In the genomic region with DNA sequence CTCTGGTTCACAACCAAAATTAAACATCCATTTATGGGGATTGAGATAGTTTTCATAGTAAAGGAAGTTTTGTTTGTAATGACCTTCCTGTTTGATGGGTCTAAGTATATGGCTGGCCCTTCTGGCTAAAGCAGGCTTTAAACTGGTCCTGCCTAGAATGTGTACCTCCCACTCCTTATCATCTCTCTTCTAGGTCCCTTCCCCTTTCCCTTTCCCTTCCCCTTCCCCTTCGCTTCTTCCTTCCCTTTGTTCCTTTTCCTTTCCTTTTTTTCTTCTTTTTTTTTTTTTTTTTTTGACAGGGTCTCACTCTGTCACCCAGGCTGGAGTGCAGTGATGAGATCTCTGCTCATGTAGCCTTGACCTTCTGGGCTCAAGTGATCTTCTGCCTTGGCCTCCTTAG, we compare ENCODE assay signal across 20 cellular contexts.
"Had no signal": no experiment of that assay in that cellular context is flagged by ENCODE, and none has a peak within 500 bp of the region (broad histone marks: within the 10 kb centered on the region; RNA-seq: fewer than 3 reads in every experiment).

No MANE protein-coding gene starts in this region.

- FAIRE-seq: TTC549 had no signal

- H3K4me3 Mint-ChIP-seq: activated CD8-positive, alpha-beta T cell treated with anti-CD3 and anti-CD28 coated beads, Interleukin-2, amount 10 ng/mL, durations not matched to agents 7 days and 5 days; natural killer cell; T-helper 1 cell treated with Interleukin-12 subunit alpha and Interleukin-12 subunit beta and Interleukin-4 antibody, amounts not matched to agents 30 μg/mL and 1 μg/mL, for 36 hours; WTC11 had no signal

- H3K36me3 ChIP-seq: breast epithelium had no signal

- H3K9me3 ChIP-seq: breast epithelium, gastrocnemius medialis, heart left ventricle, tibial nerve, vagina had no signal

- H3K4me3 ChIP-seq: breast epithelium, gastrocnemius medialis, heart left ventricle, lung, tibial nerve, vagina had no signal

- DNase-seq: activated CD4-positive, alpha-beta T cell treated with anti-CD3 and anti-CD28 coated beads for 4 hours; activated CD8-positive, alpha-beta memory T cell treated with anti-CD3 and anti-CD28 coated beads, Interleukin-2, amount 50 U/mL, for 4 hours; activated CD8-positive, alpha-beta T cell treated with anti-CD3 and anti-CD28 coated beads, Interleukin-2, amount 10 ng/mL, durations not matched to agents 7 days and 5 days; aorta; dermis blood vessel endothelial cell; erythroblast; gastrocnemius medialis; heart left ventricle; natural killer cell; retina; stimulated activated CD4-positive, alpha-beta T cell treated with anti-CD3 and anti-CD28 coated beads, Interleukin-12 subunit alpha, Interleukin-12 subunit beta, amount 100 ng/mL, for 4 hours; stimulated activated CD4-positive, alpha-beta T cell treated with anti-CD3 and anti-CD28 coated beads, Interleukin-2, amount 100 ng/mL, for 24 hours; substantia nigra had no signal

- H3K27ac Mint-ChIP-seq: activated CD8-positive, alpha-beta T cell treated with anti-CD3 and anti-CD28 coated beads, Interleukin-2, amount 10 ng/mL, durations not matched to agents 7 days and 5 days; natural killer cell; T-helper 1 cell treated with Interleukin-12 subunit alpha and Interleukin-12 subunit beta and Interleukin-4 antibody, amounts not matched to agents 30 μg/mL and 1 μg/mL, for 36 hours; WTC11 had no signal

- ATAC-seq: activated CD8-positive, alpha-beta T cell treated with anti-CD3 and anti-CD28 coated beads, Interleukin-2, amount 10 ng/mL, durations not matched to agents 7 days and 5 days; gastrocnemius medialis; heart left ventricle; natural killer cell; WTC11 had no signal

- H3K36me3 Mint-ChIP-seq: natural killer cell had no signal

- H3K4me1 Mint-ChIP-seq: natural killer cell, WTC11 had no signal

- H3K9me3 Mint-ChIP-seq: natural killer cell; T-helper 1 cell treated with Interleukin-12 subunit alpha and Interleukin-12 subunit beta and Interleukin-4 antibody, amounts not matched to agents 30 μg/mL and 1 μg/mL, for 36 hours; WTC11 had no signal
